In genomic region chr10:106711313-106711906, GRCh38 we compare ENCODE assay signal across 10 cellular contexts.
DNase-seq lines count a peak whose midpoint lies in the region; ATAC-seq, FAIRE-seq and TF ChIP-seq lines count a peak whose summit lies in the region.
"Had no signal": no experiment of that assay in that cellular context is flagged by ENCODE, and none has a peak within 500 bp of the region (broad histone marks: within the 10 kb centered on the region; RNA-seq: fewer than 3 reads in every experiment).

No MANE protein-coding gene starts in this region.

- TF ChIP-seq CTCF in brain (conservative IDR thresholded peaks at IDR 0.05) (peak; percentile 43 to 71), lower lobe of right lung (IDR thresholded peaks at IDR 0.05) (peak; percentile 66)

- H3K4me3 Mint-ChIP-seq in brain = no peak overlapping the region
- H3K4me3 Mint-ChIP-seq: naive thymus-derived CD8-positive, alpha-beta T cell had no signal

- H3K9me3 ChIP-seq in NT2/D1 (ENCODE audit: insufficient read depth, low read length) (0 out of 2 replicates have a peak, but pooled peaks cover 4% of the 10 kb centered on the region), lower lobe of right lung (no peaks in the 10 kb centered on the region)

- DNase-seq in CMK (ENCODE audit: low read depth) = peak; percentile 62
- DNase-seq in NT2/D1 (ENCODE audit: low read depth, low spot score) = peak; percentile 44
- peak; percentile 64 for DNase-seq in lower lobe of right lung
- peak; percentile 53 for DNase-seq in urothelium cell line (ENCODE audit: low spot score)
- DNase-seq in HTR-8/SVneo (ENCODE audit: insufficient read length, low spot score) = no peak

- no peaks in the 10 kb centered on the region for H3K36me3 Mint-ChIP-seq in brain
- H3K36me3 Mint-ChIP-seq: naive thymus-derived CD8-positive, alpha-beta T cell had no signal

- ATAC-seq in GM18868 (IDR thresholded peaks at IDR 0.05; ENCODE audit: unreplicated experiment) = peak; percentile 86
- peak; percentile 83 for ATAC-seq in HG02973 (IDR thresholded peaks at IDR 0.05; ENCODE audit: unreplicated experiment)
- ATAC-seq in lower lobe of right lung = peak; percentile 57 to 76
- ATAC-seq: naive thymus-derived CD8-positive, alpha-beta T cell had no signal

- H3K9ac ChIP-seq in NT2/D1 (ENCODE audit: insufficient read length, low read depth) = no peak overlapping the region

- intact Hi-C loops in lower lobe of right lung (cut with DNase I) = no loop called here

- H3K27ac ChIP-seq in lower lobe of right lung = no peak overlapping the region
- H3K27ac ChIP-seq: SK-N-MC had no signal

- H3K4me1 ChIP-seq in NT2/D1 (ENCODE audit: insufficient read depth, insufficient read length) = no peaks in the 10 kb centered on the region
- H3K4me1 ChIP-seq in lower lobe of right lung = no peaks in the 10 kb centered on the region

- no peaks in the 10 kb centered on the region for H3K36me3 ChIP-seq in NT2/D1 (ENCODE audit: insufficient read depth, insufficient read length, low read length)
- no peaks in the 10 kb centered on the region for H3K36me3 ChIP-seq in lower lobe of right lung

- no peak overlapping the region for H3K27ac Mint-ChIP-seq in brain
- H3K27ac Mint-ChIP-seq: naive thymus-derived CD8-positive, alpha-beta T cell had no signal

- FAIRE-seq in urothelium cell line (lab: Jason Lieb, UNC) (no peak), HTR-8/SVneo (lab: Jason Lieb, UNC) (no peak)

- H3K4me3 ChIP-seq in NT2/D1 (ENCODE audit: insufficient read length, low read depth) (no peak overlapping the region), lower lobe of right lung (no peak overlapping the region)
- H3K4me3 ChIP-seq: SK-N-MC had no signal

- H3K4me1 Mint-ChIP-seq in brain = peaks cover 16% of the 10 kb centered on the region
- H3K4me1 Mint-ChIP-seq: naive thymus-derived CD8-positive, alpha-beta T cell had no signal

- H3K27me3 ChIP-seq in NT2/D1 (ENCODE audit: insufficient read depth, insufficient read length) (no peaks in the 10 kb centered on the region), lower lobe of right lung (ENCODE audit: low read depth) (no peaks in the 10 kb centered on the region)

- peaks cover 0 to under 1% (median 0%) of the 10 kb centered on the region in 5 experiments for H3K9me3 Mint-ChIP-seq in brain

- H3K27me3 Mint-ChIP-seq in brain = peaks cover 8% of the 10 kb centered on the region
